7 cellular contexts compared by ENCODE assay signal in the genomic region with DNA sequence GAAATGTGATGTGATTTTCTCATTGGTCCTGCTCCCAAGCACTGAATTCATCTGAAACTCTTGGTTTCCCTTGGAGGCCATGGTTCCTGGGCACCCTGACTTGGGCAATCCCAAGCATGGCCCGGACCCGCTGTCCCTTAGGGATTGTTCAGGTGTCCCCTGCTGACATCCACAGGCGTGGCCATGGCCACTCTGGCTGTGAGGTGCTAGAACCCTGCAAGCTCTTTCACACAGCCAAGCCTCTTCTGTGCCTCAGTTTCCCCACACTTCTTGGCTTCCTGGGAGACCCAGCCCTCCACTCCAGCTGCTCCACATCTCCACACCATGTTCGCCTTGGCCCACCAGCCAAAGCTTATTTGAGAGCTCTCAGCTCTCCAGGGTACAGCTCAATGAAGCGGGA. TPM values are rescaled to one million over a fixed set of nuclear protein-coding genes. Genes with fewer than 3 reads are reported as not detected.
"Had no signal": no experiment of that assay in that cellular context is flagged by ENCODE, and none has a peak within 500 bp of the region (broad histone marks: within the 10 kb centered on the region; RNA-seq: fewer than 3 reads in every experiment).

No MANE protein-coding gene starts in this region.

- H3K9me3 Mint-ChIP-seq: HFFc6 had no signal

- H3K9ac ChIP-seq: GM23248 had no signal

- H3K27ac Mint-ChIP-seq: HFFc6 had no signal

- H3K9me3 ChIP-seq: HAP-1 had no signal

- H3K4me3 Mint-ChIP-seq: HFFc6 had no signal

- DNase-seq: GM23248, GOT3, H7, HFFc6, IMR-90 had no signal

- H3K27ac ChIP-seq: GM23248 had no signal

- H2AFZ ChIP-seq: GM23248 had no signal

- H3K36me3 ChIP-seq: HAP-1 had no signal

- H3K4me3 ChIP-seq: GM23248, HAP-1 had no signal

RNA-seq across cellular contexts. Expression of a gene that starts 12.0 kb away (rescaled TPM):
- total RNA-seq: GM23248, H7, HFFc6, IMR-90 had no signal

RNA-seq across cellular contexts. Expression of a gene that starts 58.4 kb away (rescaled TPM):
- total RNA-seq: GM23248, HFFc6, HT-29, IMR-90 had no signal
